Comparison of ENCODE assay signal across 28 cellular contexts in the genomic region with DNA sequence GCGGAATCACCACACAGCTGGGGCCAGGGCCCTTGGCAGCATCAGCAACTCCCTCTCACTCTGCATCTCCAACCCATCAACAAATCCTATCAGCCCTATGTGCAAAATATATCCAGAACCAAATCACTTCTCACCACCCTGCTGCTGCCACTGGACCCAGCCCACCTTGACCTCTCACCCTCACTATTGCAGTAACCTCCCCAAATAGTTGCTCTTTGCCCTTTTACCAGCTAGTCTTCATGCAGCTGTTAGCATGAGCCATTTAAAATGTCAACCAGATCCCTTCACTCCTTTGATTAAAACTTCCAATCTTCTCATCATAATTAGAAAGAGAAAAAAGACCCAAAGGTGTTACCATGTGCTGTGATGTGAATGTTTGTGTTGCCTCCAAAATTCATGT.
"Had no signal": no experiment of that assay in that cellular context is flagged by ENCODE, and none has a peak within 500 bp of the region (broad histone marks: within the 10 kb centered on the region; RNA-seq: fewer than 3 reads in every experiment).

No MANE protein-coding gene starts in this region.

- H3K4me2 ChIP-seq: neural progenitor cell had no signal

- H2AFZ ChIP-seq: neural progenitor cell, parathyroid adenoma had no signal

- H3K9me3 ChIP-seq: ascending aorta, colonic mucosa, esophagus squamous epithelium, psoas muscle, testis, transverse colon had no signal

- H3K36me3 Mint-ChIP-seq: activated CD4-positive, alpha-beta memory T cell treated with anti-CD3 and anti-CD28 coated beads for 36 hours; activated naive CD8-positive, alpha-beta T cell; brain; neural progenitor cell had no signal

- H3K27ac Mint-ChIP-seq: activated B cell treated with CpG ODN at 0.5 μM for 24 hours; activated naive CD8-positive, alpha-beta T cell; neural progenitor cell had no signal

- H3K4me3 ChIP-seq: ascending aorta, cardiac muscle cell, colonic mucosa, esophagus squamous epithelium, neural progenitor cell, psoas muscle, testis, transverse colon had no signal

- H3K27me3 Mint-ChIP-seq: activated B cell treated with CpG ODN at 0.5 μM for 24 hours; activated CD4-positive, alpha-beta memory T cell treated with anti-CD3 and anti-CD28 coated beads for 36 hours; activated naive CD8-positive, alpha-beta T cell; brain; naive thymus-derived CD4-positive, alpha-beta T cell had no signal

- H3K36me3 ChIP-seq: ascending aorta, cardiac muscle cell, colonic mucosa, esophagus squamous epithelium, neural progenitor cell, transverse colon had no signal

- H3K4me1 ChIP-seq: ascending aorta, colonic mucosa, esophagus squamous epithelium, parathyroid adenoma, psoas muscle had no signal

- DNase-seq: activated B cell treated with CpG ODN at 0.5 μM for 24 hours; activated CD4-positive, alpha-beta memory T cell treated with anti-CD3 and anti-CD28 coated beads for 36 hours; activated T-cell treated with anti-CD3 and anti-CD28 coated beads for 4 hours; cerebellar nuclear complex; colonic mucosa; effector CD8-positive, alpha-beta T cell; esophagus squamous epithelium; foreskin melanocyte; left ventricle myocardium superior; mammary epithelial cell; midbrain; naive thymus-derived CD4-positive, alpha-beta T cell; occipital lobe; psoas muscle; stimulated activated CD4-positive, alpha-beta T cell treated with anti-CD3 and anti-CD28 coated beads, Interleukin-15, amount 100 ng/mL, for 24 hours; stimulated activated CD4-positive, alpha-beta T cell treated with anti-CD3 and anti-CD28 coated beads, Interleukin-2, amount 100 ng/mL, for 24 hours; stimulated activated naive CD4-positive, alpha-beta T cell; testis; transverse colon had no signal

- H3K27me3 ChIP-seq: ascending aorta, cardiac muscle cell, colonic mucosa, esophagus squamous epithelium, neural progenitor cell, testis, transverse colon had no signal

- H3K4me3 Mint-ChIP-seq: activated B cell treated with CpG ODN at 0.5 μM for 24 hours; activated CD4-positive, alpha-beta memory T cell treated with anti-CD3 and anti-CD28 coated beads for 36 hours; activated naive CD8-positive, alpha-beta T cell; brain had no signal

- H3K9ac ChIP-seq: neural progenitor cell, parathyroid adenoma had no signal

- ATAC-seq: left ventricle myocardium superior; naive thymus-derived CD4-positive, alpha-beta T cell; psoas muscle had no signal

- FAIRE-seq: endometrium, islet of Langerhans had no signal

- H3K27ac ChIP-seq: ascending aorta, cardiac muscle cell, colonic mucosa, epithelial cell of prostate, esophagus squamous epithelium, neural progenitor cell, parathyroid adenoma, psoas muscle, testis, transverse colon had no signal

- H3K9me3 Mint-ChIP-seq: activated B cell treated with CpG ODN at 0.5 μM for 24 hours, neural progenitor cell had no signal

- H3K79me2 ChIP-seq: parathyroid adenoma had no signal
